Comparison of ENCODE assay signal across 14 cellular contexts in the genomic region with DNA sequence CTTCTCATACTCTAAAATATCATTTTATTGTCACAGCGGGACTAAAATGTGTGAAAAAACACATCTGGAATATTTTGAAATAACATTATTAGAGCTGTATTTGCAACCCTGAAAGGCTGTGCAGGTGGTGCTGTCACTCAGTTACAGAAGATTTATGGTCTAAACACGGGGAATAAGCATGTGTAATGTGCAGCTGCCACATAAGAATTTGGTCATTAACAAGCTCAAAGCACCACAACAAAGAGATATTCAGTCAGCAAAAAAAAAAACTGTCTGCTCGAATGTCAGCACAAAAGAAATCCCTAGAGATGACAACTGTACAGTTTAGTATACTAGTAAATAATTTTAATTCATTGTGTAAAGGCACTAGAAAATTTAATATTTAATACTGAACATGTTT. TPM values are rescaled to one million over a fixed set of nuclear protein-coding genes. Genes with fewer than 3 reads are reported as not detected.
DNase-seq lines count a peak whose midpoint lies in the region; ATAC-seq and TF ChIP-seq lines count a peak whose summit lies in the region.
"Had no signal": no experiment of that assay in that cellular context is flagged by ENCODE, and none has a peak within 500 bp of the region (broad histone marks: within the 10 kb centered on the region; RNA-seq: fewer than 3 reads in every experiment).

No MANE protein-coding gene starts in this region.

- WGBS in endodermal cell (ENCODE audit: insufficient coverage in 1 of 2, insufficient read length in 1 of 2), 2 experiments, result 83 to 86% methylated on average over 1 to 2 of the region's 3 CpGs

- no peak overlapping the region for H3K4me3 Mint-ChIP-seq in endodermal cell
- H3K4me3 Mint-ChIP-seq in stimulated activated naive B cell treated with anti-CD40 and anti-IgM and Interleukin-4, amounts not matched to agents 10 μg/mL and 1 μg/mL and 100 μg/mL, for 72 hours, result no peak overlapping the region
- H3K4me3 Mint-ChIP-seq: memory B cell had no signal

- no peaks in the 10 kb centered on the region for H3K27me3 ChIP-seq in BLaER1 treated with 17β-estradiol and CSF1 and Interleukin-3, amounts not matched to agents 10 nM and 100 nM
- H3K27me3 ChIP-seq in endodermal cell (ENCODE audit: control insufficient read depth, insufficient read depth, low read length, poor library complexity, severe bottlenecking), result no peaks in the 10 kb centered on the region

- H3K36me3 ChIP-seq in BLaER1 treated with 17β-estradiol and CSF1 and Interleukin-3, amounts not matched to agents 10 nM and 100 nM, result peaks cover 38 to 85% (median 64%) of the 10 kb centered on the region in 11 experiments
- peaks cover 35% of the 10 kb centered on the region for H3K36me3 ChIP-seq in endodermal cell (ENCODE audit: control insufficient read depth, insufficient read depth, low read length)

- no peak overlapping the region; a peak in 1 of 22 replicates for H3K9ac ChIP-seq in BLaER1 treated with 17β-estradiol and CSF1 and Interleukin-3, amounts not matched to agents 10 nM and 100 nM
- H3K9ac ChIP-seq in endodermal cell (ENCODE audit: extremely low read depth, low read length, poor library complexity, severe bottlenecking), result no peak overlapping the region

- H3K27ac ChIP-seq in BLaER1 treated with 17β-estradiol and CSF1 and Interleukin-3, amounts not matched to agents 10 nM and 100 nM, result peak overlapping the region in 2 of 11 experiments; percentile 16 to 69; a peak in 3 of 22 replicates
- H3K27ac ChIP-seq in endodermal cell (ENCODE audit: low read depth, low read length), result peak overlapping the region; percentile 87

- no peak for TF ChIP-seq CTCF in endodermal cell (conservative IDR thresholded peaks at IDR 0.05)

- H3K4me1 Mint-ChIP-seq in endodermal cell, result no peaks in the 10 kb centered on the region
- H3K4me1 Mint-ChIP-seq in stimulated activated naive B cell treated with anti-CD40 and anti-IgM and Interleukin-4, amounts not matched to agents 10 μg/mL and 1 μg/mL and 100 μg/mL, for 72 hours, result peaks cover 35 to 70% of the 10 kb centered on the region in 2 donors

- no peaks in the 10 kb centered on the region for H3K27me3 Mint-ChIP-seq in endodermal cell (ENCODE audit: insufficient read depth)
- no peaks in the 10 kb centered on the region for H3K27me3 Mint-ChIP-seq in stimulated activated naive B cell treated with anti-CD40 and anti-IgM and Interleukin-4, amounts not matched to agents 10 μg/mL and 1 μg/mL and 100 μg/mL, for 72 hours
- H3K27me3 Mint-ChIP-seq: memory B cell had no signal

- DNase-seq in NCI-H1092 (lab: John Stamatoyannopoulos, UW) (peak; percentile 20), NCI-H748 treated with DMSO at 0.1 percent for 48 hours (lab: John Stamatoyannopoulos, UW) (peak; percentile 52), endodermal cell (no peak), occipital lobe (lab: John Stamatoyannopoulos, UW) (no peak)
- no peak for DNase-seq in stimulated activated naive B cell treated with anti-CD40 and anti-IgM and Interleukin-4, amounts not matched to agents 10 μg/mL and 1 μg/mL and 100 μg/mL, for 72 hours
- DNase-seq: C1 segment of cervical spinal cord; cortex of kidney; MM.1S; stimulated activated CD4-positive, alpha-beta T cell treated with anti-CD3 and anti-CD28 coated beads, Interleukin-12 subunit alpha, Interleukin-12 subunit beta, amount 100 ng/mL, for 4 hours; SW 1271 had no signal

- peaks cover 22 to 43% (median 38%) of the 10 kb centered on the region in 11 experiments for H3K9me3 ChIP-seq in BLaER1 treated with 17β-estradiol and CSF1 and Interleukin-3, amounts not matched to agents 10 nM and 100 nM (replicated peaks in 1 of 11)
- peaks cover 28% of the 10 kb centered on the region for H3K9me3 ChIP-seq in endodermal cell (ENCODE audit: control insufficient read depth, low read length)

- no peak overlapping the region for H3K27ac Mint-ChIP-seq in endodermal cell
- H3K27ac Mint-ChIP-seq in stimulated activated naive B cell treated with anti-CD40 and anti-IgM and Interleukin-4, amounts not matched to agents 10 μg/mL and 1 μg/mL and 100 μg/mL, for 72 hours, result no peak overlapping the region
- H3K27ac Mint-ChIP-seq: memory B cell had no signal

- ATAC-seq in stimulated activated naive B cell treated with anti-CD40 and anti-IgM and Interleukin-4, amounts not matched to agents 10 μg/mL and 1 μg/mL and 100 μg/mL, for 72 hours (replicated peaks), result no peak
- no peak for ATAC-seq in HG03108 (IDR thresholded peaks at IDR 0.05; ENCODE audit: unreplicated experiment)
- ATAC-seq in GM19455 (IDR thresholded peaks at IDR 0.05; ENCODE audit: unreplicated experiment), result no peak

- peaks cover 44 to 100% (median 74%) of the 10 kb centered on the region in 11 experiments; a peak in 21 of 22 replicates for H4K20me1 ChIP-seq in BLaER1 treated with 17β-estradiol and CSF1 and Interleukin-3, amounts not matched to agents 10 nM and 100 nM

- peaks cover 53% of the 10 kb centered on the region for H3K36me3 Mint-ChIP-seq in endodermal cell (ENCODE audit: low read depth)
- H3K36me3 Mint-ChIP-seq in stimulated activated naive B cell treated with anti-CD40 and anti-IgM and Interleukin-4, amounts not matched to agents 10 μg/mL and 1 μg/mL and 100 μg/mL, for 72 hours, result peaks cover 42 to 75% of the 10 kb centered on the region in 2 donors

- H3K9me3 Mint-ChIP-seq in endodermal cell, result peaks cover 26% of the 10 kb centered on the region
- H3K9me3 Mint-ChIP-seq in stimulated activated naive B cell treated with anti-CD40 and anti-IgM and Interleukin-4, amounts not matched to agents 10 μg/mL and 1 μg/mL and 100 μg/mL, for 72 hours, result peaks cover 13 to 16% of the 10 kb centered on the region in 2 donors

- no peak overlapping the region for H3K4me3 ChIP-seq in BLaER1 treated with 17β-estradiol and CSF1 and Interleukin-3, amounts not matched to agents 10 nM and 100 nM
- H3K4me3 ChIP-seq in endodermal cell (ENCODE audit: low read length), result no peak overlapping the region

- peak overlapping the region in 7 of 11 experiments; percentile 11 to 45 (median 36); a peak in 10 of 22 replicates for H3K4me2 ChIP-seq in BLaER1 treated with 17β-estradiol and CSF1 and Interleukin-3, amounts not matched to agents 10 nM and 100 nM

- H3K4me1 ChIP-seq in BLaER1 treated with 17β-estradiol and CSF1 and Interleukin-3, amounts not matched to agents 10 nM and 100 nM, result peaks cover 12 to 48% (median 31%) of the 10 kb centered on the region in 10 experiments; a peak in 18 of 20 replicates
- H3K4me1 ChIP-seq in endodermal cell (ENCODE audit: control insufficient read depth, insufficient read depth, low read length), result no peaks in the 10 kb centered on the region

RNA-seq across cellular contexts. Expression of a gene that starts 31.3 kb away (rescaled TPM):
- total RNA-seq in endodermal cell (100 to 1,000 TPM; 216 to 256 TPM), occipital lobe (101 TPM)
- 193 TPM for polyA plus RNA-seq in endodermal cell (2013, experiment 1 of 2)
- polyA plus RNA-seq in endodermal cell (2013, experiment 2 of 2), result 178 TPM

Comparison
In these comparisons a context has a peak if more than half of its experiments do, and no peak if none do; other contexts are left out.
1. DNase-seq: peak in NCI-H1092 (single experiment) and NCI-H748 treated with DMSO at 0.1 percent for 48 hours (single experiment); none in endodermal cell (single experiment), stimulated activated naive B cell treated with anti-CD40 and anti-IgM and Interleukin-4, amounts not matched to agents 10 μg/mL and 1 μg/mL and 100 μg/mL, for 72 hours (single experiment) and occipital lobe (single experiment).